Comparison of ENCODE assay signal across 10 cellular contexts in genomic region chr17:4310349-4311060, GRCh38. TPM values are rescaled to one million over a fixed set of nuclear protein-coding genes. Genes with fewer than 3 reads are reported as not detected.
DNase-seq lines count a peak whose midpoint lies in the region; ATAC-seq and TF ChIP-seq lines count a peak whose summit lies in the region.
"Had no signal": no experiment of that assay in that cellular context is flagged by ENCODE, and none has a peak within 500 bp of the region (broad histone marks: within the 10 kb centered on the region; RNA-seq: fewer than 3 reads in every experiment).

No MANE protein-coding gene starts in this region.

- no peak for TF ChIP-seq CTCF in type B pancreatic cell (conservative IDR thresholded peaks at IDR 0.05)

- H3K36me3 Mint-ChIP-seq in effector memory CD8-positive, alpha-beta T cell (ENCODE audit: insufficient read depth), result peaks cover 22% of the 10 kb centered on the region
- peaks cover 14% of the 10 kb centered on the region for H3K36me3 Mint-ChIP-seq in type B pancreatic cell

- intact Hi-C loops in Right ventricle myocardium superior (cut with DNase I), result no loop called here
- intact Hi-C loops in cardiac septum (cut with DNase I), result loop anchor here (5.0 kb wide), 1 partner anchor 57 kb away; the partner anchor contains the start of gene UBE2G1

- no peak overlapping the region for H3K4me3 Mint-ChIP-seq in effector memory CD8-positive, alpha-beta T cell
- peak overlapping the region; percentile 12 for H3K4me3 Mint-ChIP-seq in type B pancreatic cell
- H3K4me3 Mint-ChIP-seq: neural progenitor cell had no signal

- DNase-seq in Right ventricle myocardium superior (peak; percentile 48), cardiac septum (ENCODE audit: low spot score) (no peak), medulla oblongata (ENCODE audit: extremely low spot score) (peak; percentile 67), type B pancreatic cell (ENCODE audit: extremely low spot score, unreplicated experiment) (no peak), NCI-H187 (lab: John Stamatoyannopoulos, UW) (no peak), DMS153 (lab: John Stamatoyannopoulos, UW) (no peak)
- no peak for DNase-seq in effector memory CD8-positive, alpha-beta T cell
- DNase-seq: Peyer's patch had no signal

- H3K27ac Mint-ChIP-seq in effector memory CD8-positive, alpha-beta T cell, result peak overlapping the region; percentile 21 to 22
- peak overlapping the region; percentile 66 for H3K27ac Mint-ChIP-seq in type B pancreatic cell
- H3K27ac Mint-ChIP-seq: neural progenitor cell had no signal

- peak; percentile 75 for ATAC-seq in Right ventricle myocardium superior (ENCODE audit: poor library complexity)
- no peak for ATAC-seq in effector memory CD8-positive, alpha-beta T cell (replicated peaks)
- no peak for ATAC-seq in HG02938 (IDR thresholded peaks at IDR 0.05; ENCODE audit: unreplicated experiment)

- peaks cover 54 to 62% of the 10 kb centered on the region in 2 donors for H3K4me1 Mint-ChIP-seq in effector memory CD8-positive, alpha-beta T cell (ENCODE audit: low read depth in 2 of 2)
- H3K4me1 Mint-ChIP-seq in type B pancreatic cell (ENCODE audit: unreplicated experiment), result peaks cover 38% of the 10 kb centered on the region

- no peaks in the 10 kb centered on the region for H3K27me3 Mint-ChIP-seq in effector memory CD8-positive, alpha-beta T cell
- no peaks in the 10 kb centered on the region for H3K27me3 Mint-ChIP-seq in type B pancreatic cell

- H3K9me3 Mint-ChIP-seq in effector memory CD8-positive, alpha-beta T cell, result no peaks in the 10 kb centered on the region
- H3K9me3 Mint-ChIP-seq in type B pancreatic cell, result no peaks in the 10 kb centered on the region

RNA-seq across cellular contexts. Expression of gene ANKFY1, which starts 46.7 kb away (rescaled TPM):
- total RNA-seq in Right ventricle myocardium superior (25.7 TPM), cardiac septum (21.4 TPM), type B pancreatic cell (ENCODE audit: low replicate concordance) (64.3 and 72.6 TPM in 2 replicates)

RNA-seq across cellular contexts. Expression of gene UBE2G1, which starts 56.0 kb away (rescaled TPM):
- total RNA-seq in Right ventricle myocardium superior (107 TPM), cardiac septum (80.4 TPM), type B pancreatic cell (ENCODE audit: low replicate concordance) (77.7 and 102 TPM in 2 replicates)

Comparison
In these comparisons a context has a peak if more than half of its experiments do, and no peak if none do; other contexts are left out.
1. DNase-seq: peak in Right ventricle myocardium superior (single experiment) and medulla oblongata (single experiment); none in cardiac septum (single experiment), effector memory CD8-positive, alpha-beta T cell (0 of 3), type B pancreatic cell (single experiment), NCI-H187 (0 of 2) and DMS153 (single experiment).